In the genomic region with DNA sequence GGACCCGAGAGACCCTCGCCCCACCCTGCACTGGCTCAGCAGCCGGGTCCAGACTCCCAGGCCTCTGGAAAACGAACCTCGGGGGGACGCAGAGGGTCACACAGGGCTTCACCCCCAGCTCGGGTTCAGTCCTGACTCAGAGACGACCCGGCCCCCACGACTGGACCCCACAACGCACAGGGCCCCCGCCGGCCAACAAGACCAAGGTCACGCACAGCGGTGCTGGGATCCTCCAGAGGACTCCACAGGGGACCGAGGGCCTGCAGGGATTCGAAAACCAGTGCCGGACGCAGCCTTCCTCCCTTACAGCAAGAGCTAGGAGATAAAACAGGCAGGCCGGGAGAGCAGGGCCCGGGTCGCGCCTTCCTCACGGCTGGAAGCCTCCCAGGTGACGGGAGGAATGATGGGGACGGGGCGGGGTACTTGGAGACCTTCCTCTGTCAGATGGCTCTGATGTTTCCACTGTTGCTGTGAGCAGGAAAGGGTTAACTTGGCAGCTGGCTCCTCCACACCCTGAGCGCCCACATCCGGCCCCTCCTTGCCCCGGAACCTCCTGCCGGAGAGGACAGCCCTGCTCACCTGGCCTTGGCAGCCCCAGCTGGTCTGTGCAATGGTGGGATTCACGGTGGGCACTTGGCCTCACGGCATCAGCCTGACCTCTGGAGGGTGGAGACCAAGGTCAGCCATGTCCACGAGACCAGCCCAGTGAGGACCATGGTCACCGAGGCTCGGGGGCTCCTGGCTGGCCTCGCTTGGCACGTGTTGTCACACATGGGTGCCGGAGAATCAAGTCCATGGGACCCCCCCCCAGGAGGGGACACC, we compare ENCODE assay signal across 1 cellular context.
TF ChIP-seq lines count a peak whose summit lies in the region.

No MANE protein-coding gene starts in this region.

TF ChIP-seq in HepG2, 621 proteins besides CTCF, POLR2A, EP300 and RAD21 (continued from another document):
- no peak for TF ChIP-seq GRHL1 (CRISPR knock-in tag; conservative IDR thresholded peaks at IDR 0.05)
- TF ChIP-seq GABPB1 (CRISPR knock-in tag; IDR thresholded peaks at IDR 0.05), result peak; percentile 82
- no peak for TF ChIP-seq SMARCE1 (IDR thresholded peaks at IDR 0.05; ENCODE audit: borderline replicate concordance)
- TF ChIP-seq, protein P1, sequence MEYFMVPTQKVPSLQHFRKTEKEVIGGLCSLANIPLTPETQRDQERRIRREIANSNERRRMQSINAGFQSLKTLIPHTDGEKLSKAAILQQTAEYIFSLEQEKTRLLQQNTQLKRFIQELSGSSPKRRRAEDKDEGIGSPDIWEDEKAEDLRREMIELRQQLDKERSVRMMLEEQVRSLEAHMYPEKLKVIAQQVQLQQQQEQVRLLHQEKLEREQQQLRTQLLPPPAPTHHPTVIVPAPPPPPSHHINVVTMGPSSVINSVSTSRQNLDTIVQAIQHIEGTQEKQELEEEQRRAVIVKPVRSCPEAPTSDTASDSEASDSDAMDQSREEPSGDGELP (IDR thresholded peaks at IDR 0.05; ENCODE audit: borderline replicate concordance, low read depth), result peak; percentile 82; the same call in 1 of the 2 replicates
- TF ChIP-seq ZNF772 (CRISPR knock-in tag; IDR thresholded peaks at IDR 0.05), result no peak
- TF ChIP-seq RORA (CRISPR knock-in tag; IDR thresholded peaks at IDR 0.05), result no peak
- peak; percentile 35; the same call in 1 of the 2 replicates for TF ChIP-seq ZFP91 (CRISPR knock-in tag; IDR thresholded peaks at IDR 0.05; ENCODE audit: borderline replicate concordance)
- TF ChIP-seq ZNF543 (CRISPR knock-in tag; IDR thresholded peaks at IDR 0.05), result no peak
- no peak for TF ChIP-seq ZSCAN31 (CRISPR knock-in tag; IDR thresholded peaks at IDR 0.05; ENCODE audit: low read depth)
- TF ChIP-seq GPN1 (CRISPR knock-in tag; IDR thresholded peaks at IDR 0.05; ENCODE audit: borderline replicate concordance), result no peak
- TF ChIP-seq HIVEP1 (CRISPR knock-in tag; IDR thresholded peaks at IDR 0.05), result no peak
- TF ChIP-seq SAP130 (CRISPR knock-in tag; IDR thresholded peaks at IDR 0.05; ENCODE audit: low read depth), result 0 out of 2 replicates have a peak, but pooled peaks have one; percentile 0
- no peak for TF ChIP-seq IKZF4 (CRISPR knock-in tag; IDR thresholded peaks at IDR 0.05; ENCODE audit: borderline replicate concordance, low read depth, not compliant biosample characterization)
- peak; percentile 55 for TF ChIP-seq ZNF687 (CRISPR knock-in tag; IDR thresholded peaks at IDR 0.05)
- TF ChIP-seq, protein P2, sequence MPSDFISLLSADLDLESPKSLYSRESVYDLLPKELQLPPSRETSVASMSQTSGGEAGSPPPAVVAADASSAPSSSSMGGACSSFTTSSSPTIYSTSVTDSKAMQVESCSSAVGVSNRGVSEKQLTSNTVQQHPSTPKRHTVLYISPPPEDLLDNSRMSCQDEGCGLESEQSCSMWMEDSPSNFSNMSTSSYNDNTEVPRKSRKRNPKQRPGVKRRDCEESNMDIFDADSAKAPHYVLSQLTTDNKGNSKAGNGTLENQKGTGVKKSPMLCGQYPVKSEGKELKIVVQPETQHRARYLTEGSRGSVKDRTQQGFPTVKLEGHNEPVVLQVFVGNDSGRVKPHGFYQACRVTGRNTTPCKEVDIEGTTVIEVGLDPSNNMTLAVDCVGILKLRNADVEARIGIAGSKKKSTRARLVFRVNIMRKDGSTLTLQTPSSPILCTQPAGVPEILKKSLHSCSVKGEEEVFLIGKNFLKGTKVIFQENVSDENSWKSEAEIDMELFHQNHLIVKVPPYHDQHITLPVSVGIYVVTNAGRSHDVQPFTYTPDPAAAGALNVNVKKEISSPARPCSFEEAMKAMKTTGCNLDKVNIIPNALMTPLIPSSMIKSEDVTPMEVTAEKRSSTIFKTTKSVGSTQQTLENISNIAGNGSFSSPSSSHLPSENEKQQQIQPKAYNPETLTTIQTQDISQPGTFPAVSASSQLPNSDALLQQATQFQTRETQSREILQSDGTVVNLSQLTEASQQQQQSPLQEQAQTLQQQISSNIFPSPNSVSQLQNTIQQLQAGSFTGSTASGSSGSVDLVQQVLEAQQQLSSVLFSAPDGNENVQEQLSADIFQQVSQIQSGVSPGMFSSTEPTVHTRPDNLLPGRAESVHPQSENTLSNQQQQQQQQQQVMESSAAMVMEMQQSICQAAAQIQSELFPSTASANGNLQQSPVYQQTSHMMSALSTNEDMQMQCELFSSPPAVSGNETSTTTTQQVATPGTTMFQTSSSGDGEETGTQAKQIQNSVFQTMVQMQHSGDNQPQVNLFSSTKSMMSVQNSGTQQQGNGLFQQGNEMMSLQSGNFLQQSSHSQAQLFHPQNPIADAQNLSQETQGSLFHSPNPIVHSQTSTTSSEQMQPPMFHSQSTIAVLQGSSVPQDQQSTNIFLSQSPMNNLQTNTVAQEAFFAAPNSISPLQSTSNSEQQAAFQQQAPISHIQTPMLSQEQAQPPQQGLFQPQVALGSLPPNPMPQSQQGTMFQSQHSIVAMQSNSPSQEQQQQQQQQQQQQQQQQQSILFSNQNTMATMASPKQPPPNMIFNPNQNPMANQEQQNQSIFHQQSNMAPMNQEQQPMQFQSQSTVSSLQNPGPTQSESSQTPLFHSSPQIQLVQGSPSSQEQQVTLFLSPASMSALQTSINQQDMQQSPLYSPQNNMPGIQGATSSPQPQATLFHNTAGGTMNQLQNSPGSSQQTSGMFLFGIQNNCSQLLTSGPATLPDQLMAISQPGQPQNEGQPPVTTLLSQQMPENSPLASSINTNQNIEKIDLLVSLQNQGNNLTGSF (CRISPR knock-in tag; IDR thresholded peaks at IDR 0.05), result no peak
- TF ChIP-seq NCOR1 (IDR thresholded peaks at IDR 0.05; ENCODE audit: borderline replicate concordance, low read length), result no peak
- no peak for TF ChIP-seq KAT2B (IDR thresholded peaks at IDR 0.05; ENCODE audit: borderline replicate concordance, low read depth, low read length)
- no peak for TF ChIP-seq SSRP1 (CRISPR knock-in tag; IDR thresholded peaks at IDR 0.05)
- TF ChIP-seq BCLAF1 (IDR thresholded peaks at IDR 0.05), result no peak
- no peak for TF ChIP-seq NR2F6 (IDR thresholded peaks at IDR 0.05)
- TF ChIP-seq NR2F6 (CRISPR knock-in tag; IDR thresholded peaks at IDR 0.05), result peak; percentile 25; the same call in 1 of the 2 replicates
- no peak for TF ChIP-seq HNRNPK (IDR thresholded peaks at IDR 0.05; ENCODE audit: low read depth, low read length, poor library complexity, severe bottlenecking)
- TF ChIP-seq GZF1 (CRISPR knock-in tag; IDR thresholded peaks at IDR 0.05), result no peak
- no peak for TF ChIP-seq ZNF549 (CRISPR knock-in tag; IDR thresholded peaks at IDR 0.05)
- no peak for TF ChIP-seq KLF15 (CRISPR knock-in tag; IDR thresholded peaks at IDR 0.05; ENCODE audit: borderline replicate concordance)
- no peak for TF ChIP-seq HHEX (CRISPR knock-in tag; IDR thresholded peaks at IDR 0.05)
